ENCODE assay signal across 18 cellular contexts in the genomic region with DNA sequence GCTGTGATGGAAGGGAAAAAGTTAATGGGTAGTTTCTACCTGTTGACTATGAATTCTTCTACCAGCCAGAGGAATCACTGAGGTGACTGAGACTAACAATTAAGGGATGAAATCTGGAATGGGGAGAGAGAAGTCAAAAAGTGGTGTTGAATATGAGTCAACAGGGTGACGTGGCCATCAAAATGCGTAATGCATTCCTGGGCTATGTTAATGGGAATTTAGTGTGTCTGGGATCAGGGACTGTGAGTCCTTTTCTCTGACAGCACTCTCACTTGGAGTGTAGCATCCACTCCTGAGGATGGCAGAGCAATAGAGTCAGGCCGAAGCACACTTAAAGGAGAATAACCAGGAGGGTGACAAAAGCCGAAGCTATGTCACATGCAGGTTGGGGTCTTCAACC.
DNase-seq lines count a peak whose midpoint lies in the region; ATAC-seq and TF ChIP-seq lines count a peak whose summit lies in the region.
"Had no signal": no experiment of that assay in that cellular context is flagged by ENCODE, and none has a peak within 500 bp of the region (broad histone marks: within the 10 kb centered on the region; RNA-seq: fewer than 3 reads in every experiment).

No MANE protein-coding gene starts in this region.

- H3K27ac ChIP-seq in HEK293 (ENCODE audit: extremely low read depth, low read depth, low read length), result no peak overlapping the region
- H3K27ac ChIP-seq: A549, skin epidermis, vagina had no signal

- H3K9me3 ChIP-seq in HEK293 (ENCODE audit: control insufficient read depth, insufficient read depth, low read depth, low read length), result no peaks in the 10 kb centered on the region
- H3K9me3 ChIP-seq: A549, vagina had no signal

- POLR2A ChIA-PET in HEK293 (lab: Yijun Ruan, JAX), result no interaction called here

- DNase-seq in A172 (ENCODE audit: low spot score), result peak; percentile 94
- DNase-seq in fibroblast of villous mesenchyme (ENCODE audit: low read depth), result peak; percentile 64
- no peak for DNase-seq in COR-L47 (lab: John Stamatoyannopoulos, UW)
- DNase-seq: activated CD4-positive, alpha-beta memory T cell treated with anti-CD3 and anti-CD28 coated beads, Interleukin-2, amount 10 ng/mL, durations not matched to agents 7 days and 5 days; Calu3; dorsolateral prefrontal cortex; H9; NCI-H1105; occipital lobe; stimulated activated naive CD4-positive, alpha-beta T cell treated with Interleukin-2 at 50 U/mL for 16 hours had no signal

- TF ChIP-seq CTCF in HEK293 (tag by site-specific recombination; IDR thresholded peaks at IDR 0.05) (no peak), fibroblast of villous mesenchyme (IDR thresholded peaks at IDR 0.05; ENCODE audit: insufficient read depth, low read depth, low read length) (no peak)

- no peaks in the 10 kb centered on the region for H3K36me3 ChIP-seq in HEK293 (ENCODE audit: control insufficient read depth in 2 of 2, insufficient read depth in 1 of 2, low read length in 2 of 2)
- H3K36me3 ChIP-seq: vagina had no signal

- CTCF ChIA-PET in HEK293 (lab: Yijun Ruan, JAX), result interaction anchor here (0.7 to 1.0 kb wide), 3 partner anchors 146 to 620 kb away, joined by 3 to 4 read pairs (median 3); partner anchors contain the start of gene CEMIP

- H3K4me1 ChIP-seq in HEK293 (ENCODE audit: control insufficient read depth, insufficient read depth, low read length), result no peaks in the 10 kb centered on the region
- H3K4me1 ChIP-seq: A549 had no signal

- H3K4me3 ChIP-seq in HEK293 (ENCODE audit: low read depth, low read length) (no peak overlapping the region), fibroblast of villous mesenchyme (ENCODE audit: low read depth, low read length) (no peak overlapping the region)
- H3K4me3 ChIP-seq: A549, dorsolateral prefrontal cortex, skin epidermis, vagina had no signal

- ATAC-seq in SK-N-SH treated with all-trans-retinoic acid at 6 μM for 48 hours, result peak; percentile 70
- ATAC-seq in HG03457 (IDR thresholded peaks at IDR 0.05; ENCODE audit: unreplicated experiment), result no peak
- ATAC-seq in HG03039 (IDR thresholded peaks at IDR 0.05; ENCODE audit: unreplicated experiment), result no peak
- no peak for ATAC-seq in GM19035 (IDR thresholded peaks at IDR 0.05; ENCODE audit: unreplicated experiment)
- ATAC-seq: A549 had no signal

TF ChIP-seq in HEK293, 187 proteins besides CTCF, POLR2A, EP300 and RAD21:
- TF ChIP-seq SCRT2 (tag by site-specific recombination; IDR thresholded peaks at IDR 0.05) (peak; percentile 35; the same call in 1 of the 2 replicates), ZBTB20 (tag by site-specific recombination; IDR thresholded peaks at IDR 0.05) (no peak), ZNF354C (tag by site-specific recombination; IDR thresholded peaks at IDR 0.05; ENCODE audit: borderline replicate concordance, low read depth) (no peak), ZNF155 (tag by site-specific recombination; IDR thresholded peaks at IDR 0.05) (no peak), ZNF112 (tag by site-specific recombination; IDR thresholded peaks at IDR 0.05) (no peak), BCL11B (tag by site-specific recombination; IDR thresholded peaks at IDR 0.05; ENCODE audit: low read depth) (no peak), ZNF514 (tag by site-specific recombination; IDR thresholded peaks at IDR 0.05) (no peak), ZNF585B (tag by site-specific recombination; IDR thresholded peaks at IDR 0.05) (no peak), ZNF791 (tag by site-specific recombination; IDR thresholded peaks at IDR 0.05) (no peak)

TF ChIP-seq in SK-N-SH treated with all-trans-retinoic acid at 6 μM for 48 hours, 23 proteins besides CTCF, POLR2A, EP300 and RAD21:
- TF ChIP-seq ESRRG (CRISPR knock-in tag; IDR thresholded peaks at IDR 0.05) (no peak), CREB5 (CRISPR knock-in tag; IDR thresholded peaks at IDR 0.05; ENCODE audit: low read depth) (no peak), PPARA (CRISPR knock-in tag; IDR thresholded peaks at IDR 0.05; ENCODE audit: borderline replicate concordance) (no peak), CSRNP3 (CRISPR knock-in tag; IDR thresholded peaks at IDR 0.05) (no peak), ZNF565 (CRISPR knock-in tag; conservative IDR thresholded peaks at IDR 0.05; ENCODE audit: low read depth) (no peak), RARB (CRISPR knock-in tag; IDR thresholded peaks at IDR 0.05) (no peak), OSR1 (CRISPR knock-in tag; IDR thresholded peaks at IDR 0.05) (no peak), ISL1 (CRISPR knock-in tag; IDR thresholded peaks at IDR 0.05) (peak; percentile 22; the same call in 1 of the 2 replicates)
TF ChIP-seq in SK-N-SH treated with all-trans-retinoic acid at 6 μM for 48 hours: peak in this region for 1.
